Comparison of ENCODE assay signal across 1 cellular context in genomic region chr1:113918243-113918642, GRCh38.
TF ChIP-seq lines count a peak whose summit lies in the region.

No MANE protein-coding gene starts in this region.

TF ChIP-seq in K562, 482 proteins besides CTCF, POLR2A, EP300 and RAD21 (continued from another document):
- TF ChIP-seq HOMEZ (CRISPR knock-in tag; IDR thresholded peaks at IDR 0.05) (no peak), KDM1A (IDR thresholded peaks at IDR 0.05) (peak; percentile 24 to 40; a peak in 2 of 4 replicates), POLR2B (IDR thresholded peaks at IDR 0.05; ENCODE audit: low read depth, partially characterized antibody) (no peak)
